Comparison of ENCODE assay signal across 24 cellular contexts in genomic region chr4:124420166-124420695, GRCh38.
"Had no signal": no experiment of that assay in that cellular context is flagged by ENCODE, and none has a peak within 500 bp of the region (broad histone marks: within the 10 kb centered on the region; RNA-seq: fewer than 3 reads in every experiment).

No MANE protein-coding gene starts in this region.

- H3K4me3 Mint-ChIP-seq: naive thymus-derived CD4-positive, alpha-beta T cell; natural killer cell treated with Interleukin-12 subunit alpha and Interleukin-12 subunit beta and Interleukin-15 and Interleukin-18, amount 100 ng/mL, for 72 hours; stimulated activated effector memory CD8-positive, alpha-beta T cell treated with anti-CD3 and anti-CD28 coated beads, Interleukin-12 subunit alpha, Interleukin-12 subunit beta, amount 100 ng/mL, for 72 hours; stimulated activated naive CD8-positive, alpha-beta T cell treated with anti-CD3 and anti-CD28 coated beads, Interleukin-15, Interleukin-2, amounts not matched to agents 100 ng/mL and 50 ng/mL, for 24 hours had no signal

- H3K4me2 ChIP-seq: hepatocyte had no signal

- H3K27ac Mint-ChIP-seq: naive thymus-derived CD4-positive, alpha-beta T cell; natural killer cell treated with Interleukin-12 subunit alpha and Interleukin-12 subunit beta and Interleukin-15 and Interleukin-18, amount 100 ng/mL, for 72 hours; stimulated activated effector memory CD8-positive, alpha-beta T cell treated with anti-CD3 and anti-CD28 coated beads, Interleukin-12 subunit alpha, Interleukin-12 subunit beta, amount 100 ng/mL, for 72 hours; stimulated activated naive CD8-positive, alpha-beta T cell treated with anti-CD3 and anti-CD28 coated beads, Interleukin-15, Interleukin-2, amounts not matched to agents 100 ng/mL and 50 ng/mL, for 24 hours had no signal

- H3K4me1 Mint-ChIP-seq: naive thymus-derived CD4-positive, alpha-beta T cell; stimulated activated effector memory CD8-positive, alpha-beta T cell treated with anti-CD3 and anti-CD28 coated beads, Interleukin-12 subunit alpha, Interleukin-12 subunit beta, amount 100 ng/mL, for 72 hours had no signal

- H3K79me2 ChIP-seq: hepatocyte had no signal

- H3K9me3 ChIP-seq: left ventricle myocardium inferior, mucosa of descending colon, ovary, prostate gland, tibial nerve, upper lobe of right lung had no signal

- H3K9me3 Mint-ChIP-seq: stimulated activated naive CD8-positive, alpha-beta T cell treated with anti-CD3 and anti-CD28 coated beads, Interleukin-15, Interleukin-2, amounts not matched to agents 100 ng/mL and 50 ng/mL, for 24 hours had no signal

- H2AFZ ChIP-seq: hepatocyte had no signal

- H3K27me3 Mint-ChIP-seq: natural killer cell treated with Interleukin-12 subunit alpha and Interleukin-12 subunit beta and Interleukin-15 and Interleukin-18, amount 100 ng/mL, for 72 hours; stimulated activated naive CD8-positive, alpha-beta T cell treated with anti-CD3 and anti-CD28 coated beads, Interleukin-15, Interleukin-2, amounts not matched to agents 100 ng/mL and 50 ng/mL, for 24 hours had no signal

- H3K4me1 ChIP-seq: left ventricle myocardium inferior, prostate gland, upper lobe of right lung had no signal

- H3K36me3 Mint-ChIP-seq: naive thymus-derived CD4-positive, alpha-beta T cell; natural killer cell treated with Interleukin-12 subunit alpha and Interleukin-12 subunit beta and Interleukin-15 and Interleukin-18, amount 100 ng/mL, for 72 hours; stimulated activated effector memory CD8-positive, alpha-beta T cell treated with anti-CD3 and anti-CD28 coated beads, Interleukin-12 subunit alpha, Interleukin-12 subunit beta, amount 100 ng/mL, for 72 hours had no signal

- ATAC-seq: mucosa of descending colon; naive thymus-derived CD4-positive, alpha-beta T cell; natural killer cell treated with Interleukin-12 subunit alpha and Interleukin-12 subunit beta and Interleukin-15 and Interleukin-18, amount 100 ng/mL, for 72 hours; right cardiac atrium; sciatic nerve; stimulated activated effector memory CD8-positive, alpha-beta T cell treated with anti-CD3 and anti-CD28 coated beads, Interleukin-12 subunit alpha, Interleukin-12 subunit beta, amount 100 ng/mL, for 72 hours; upper lobe of right lung had no signal

- H3K27ac ChIP-seq: hepatocyte, left ventricle myocardium inferior, ovary, prostate gland, skin epidermis, tibial nerve, upper lobe of right lung had no signal

- H3K27me3 ChIP-seq: hepatocyte, ovary, tibial nerve, upper lobe of right lung had no signal

- DNase-seq: islet precursor cell; left ventricle myocardium inferior; mesendoderm; midbrain; mucosa of descending colon; naive thymus-derived CD4-positive, alpha-beta T cell; ovary; retina; right cardiac atrium; stimulated activated CD4-positive, alpha-beta T cell treated with anti-CD3 and anti-CD28 coated beads, Interleukin-12 subunit alpha, Interleukin-12 subunit beta, amount 100 ng/mL, for 4 hours; stimulated activated CD4-positive, alpha-beta T cell treated with anti-CD3 and anti-CD28 coated beads, Interleukin-15, amount 100 ng/mL, for 24 hours; stimulated activated CD4-positive, alpha-beta T cell treated with anti-CD3 and anti-CD28 coated beads, Interleukin-2, amount 100 ng/mL, for 24 hours; stimulated activated CD4-positive, alpha-beta T cell treated with anti-CD3 and anti-CD28 coated beads, Interleukin-4, amount 100 ng/mL, for 1 hour; stimulated activated naive CD4-positive, alpha-beta T cell; substantia nigra; upper lobe of right lung had no signal
